ENCODE assay signal across 8 cellular contexts in genomic region chr11:118619444-118620205, GRCh38. TPM values are rescaled to one million over a fixed set of nuclear protein-coding genes. Genes with fewer than 3 reads are reported as not detected.
A peak's percentile ranks its signal among the peaks of the same experiment; 100 is the strongest.
DNase-seq lines count a peak whose midpoint lies in the region; TF ChIP-seq lines count a peak whose summit lies in the region.

No MANE protein-coding gene starts in this region.

- no peak overlapping the region for H4K8ac ChIP-seq in neuronal stem cell (ENCODE audit: low read depth, low read length)

- 21 to 28% methylated on average over 6 of the region's 6 CpGs for WGBS in esophagus squamous epithelium, 2 donors
- WGBS in neuronal stem cell (ENCODE audit: extremely low coverage in 2 of 2, insufficient read length in 2 of 2, insufficient replicate concordance in 1 of 2), 2 donors, result no CpG with 5 or more reads among the region's 6 CpGs

- no peak overlapping the region for H2BK120ac ChIP-seq in neuronal stem cell (ENCODE audit: low read depth, low read length)

- peak overlapping the region; percentile 51 for H2AFZ ChIP-seq in neuronal stem cell (ENCODE audit: low read length)

- DNase-seq in Caki2 (ENCODE audit: low read depth), result peak; percentile 92
- peak; percentile 98 for DNase-seq in RPMI7951 (ENCODE audit: low read depth)
- DNase-seq in esophagus squamous epithelium (lab: John Stamatoyannopoulos, UW), result no peak
- no peak for DNase-seq in neuronal stem cell (ENCODE audit: low spot score)
- no peak for DNase-seq in NCI-H82 (lab: John Stamatoyannopoulos, UW)
- no peak for DNase-seq in RPMI8226
- no peak for DNase-seq in stimulated activated naive CD4-positive, alpha-beta T cell treated with Interleukin-2 at 50 U/mL for 16 hours (lab: John Stamatoyannopoulos, UW)
- no peak for DNase-seq in activated CD8-positive, alpha-beta memory T cell treated with anti-CD3 and anti-CD28 coated beads, Interleukin-2, amount 50 U/mL, for 48 hours

- H3K79me1 ChIP-seq in neuronal stem cell (ENCODE audit: low read depth, low read length), result peaks cover 5% of the 10 kb centered on the region

- no peak overlapping the region for H3K14ac ChIP-seq in neuronal stem cell (ENCODE audit: low read length)

- H2BK5ac ChIP-seq in neuronal stem cell (ENCODE audit: low read length), result no peak overlapping the region

- in situ Hi-C loops in Caki2 (cut with HindIII; ENCODE audit: low pct_unique_long_range_greater_than_20kb, low sequenced_read_pairs), result no loop called here

- no peak overlapping the region for H3K18ac ChIP-seq in neuronal stem cell (ENCODE audit: low read length)

- H3K36me3 ChIP-seq in esophagus squamous epithelium, result peaks cover 0 to 32% (median 0%) of the 10 kb centered on the region in 3 donors
- H3K36me3 ChIP-seq in neuronal stem cell (replicated peaks in 1 of 2; ENCODE audit: control insufficient read depth in 2 of 2, insufficient read depth in 2 of 2, low read length in 2 of 2), result peaks cover 2 to 15% of the 10 kb centered on the region in 2 donors

- peaks cover 31 to 86% (median 66%) of the 10 kb centered on the region in 3 donors for H3K4me1 ChIP-seq in esophagus squamous epithelium
- H3K4me1 ChIP-seq in neuronal stem cell (ENCODE audit: control insufficient read depth in 2 of 2, insufficient read depth in 1 of 2, low read depth in 1 of 2, low read length in 2 of 2), result peaks cover 63 to 71% of the 10 kb centered on the region in 2 donors

- no peak overlapping the region for H2BK12ac ChIP-seq in neuronal stem cell (ENCODE audit: low read length)

- intact Hi-C loops in esophagus squamous epithelium (cut with DNase I), result no loop called here

- peak overlapping the region; percentile 66 to 88 (median 84) for H3K27ac ChIP-seq in esophagus squamous epithelium
- H3K27ac ChIP-seq in neuronal stem cell (replicated peaks; ENCODE audit: low read length), result peak overlapping the region; percentile 70

- no peak overlapping the region for H3K9ac ChIP-seq in neuronal stem cell (ENCODE audit: low read depth, low read length, poor library complexity)

- H3K27me3 ChIP-seq in esophagus squamous epithelium (peaks cover 0 to 14% (median 0%) of the 10 kb centered on the region in 4 donors), neuronal stem cell (ENCODE audit: control insufficient read depth in 3 of 3, insufficient read depth in 3 of 3, low read depth in 1 of 3, low read length in 3 of 3) (no peaks in the 10 kb centered on the region)

- no peak for TF ChIP-seq POLR2A in esophagus squamous epithelium (IDR thresholded peaks at IDR 0.05)

- no peak overlapping the region for H3K23ac ChIP-seq in neuronal stem cell (ENCODE audit: low read depth, low read length, poor library complexity)

- H2AK5ac ChIP-seq in neuronal stem cell (ENCODE audit: low read depth, low read length), result no peak overlapping the region

- no peak overlapping the region for H4K91ac ChIP-seq in neuronal stem cell (ENCODE audit: low read depth, low read length, poor library complexity)

- no peaks in the 10 kb centered on the region for H3K9me3 ChIP-seq in esophagus squamous epithelium
- H3K9me3 ChIP-seq in neuronal stem cell (replicated peaks in 1 of 2; ENCODE audit: control insufficient read depth in 2 of 2, insufficient read depth in 1 of 2, low read depth in 1 of 2, low read length in 2 of 2), result no peaks in the 10 kb centered on the region

- H2BK15ac ChIP-seq in neuronal stem cell (ENCODE audit: low read length), result no peak overlapping the region

- no peak overlapping the region for H3K4ac ChIP-seq in neuronal stem cell (ENCODE audit: low read length)

- H3K4me2 ChIP-seq in neuronal stem cell (ENCODE audit: insufficient read depth, low read length, poor library complexity, severe bottlenecking), result no peak overlapping the region

- TF ChIP-seq CTCF in esophagus squamous epithelium (IDR thresholded peaks at IDR 0.05), result no peak

- H3K4me3 ChIP-seq in esophagus squamous epithelium, result no peak overlapping the region
- H3K4me3 ChIP-seq in neuronal stem cell (ENCODE audit: low read length in 2 of 2), result peak overlapping the region in 1 of 2 donors; percentile 6

RNA-seq across cellular contexts. Expression of gene PHLDB1, which starts 12.2 kb away (rescaled TPM):
- total RNA-seq in Caki2 (2014; rRNA removed; shearing (Covaris generic); ENCODE audit: low replicate concordance), result 24.8 and 26.6 TPM in 2 replicates
- 45.1 and 50.9 TPM in 2 replicates for total RNA-seq in RPMI7951 (2014; rRNA removed; shearing (Covaris generic))
- total RNA-seq in esophagus squamous epithelium, result 10 to 100 TPM in 3 of 4 donors, 1 to 10 TPM in 1; 6.7 to 29.8 (median 21.2) TPM
- 68.9 TPM for polyA plus RNA-seq in neuronal stem cell (2013, experiment 1 of 2)
- polyA plus RNA-seq in neuronal stem cell (2013, experiment 2 of 2), result 69.2 TPM

RNA-seq across cellular contexts. Expression of gene ARCN1, which starts 47.4 kb away (rescaled TPM):
- total RNA-seq in Caki2 (2014; rRNA removed; shearing (Covaris generic); ENCODE audit: low replicate concordance), result 66.8 and 80.1 TPM in 2 replicates
- total RNA-seq in RPMI7951 (2014; rRNA removed; shearing (Covaris generic)), result 160 and 198 TPM in 2 replicates
- total RNA-seq in esophagus squamous epithelium, result 10 to 100 TPM; 67.8 to 81.6 (median 78.1) TPM
- 126 TPM for polyA plus RNA-seq in neuronal stem cell (2013, experiment 1 of 2)
- polyA plus RNA-seq in neuronal stem cell (2013, experiment 2 of 2), result 128 TPM

RNA-seq across cellular contexts. Expression of gene IFT46, which starts 53.9 kb away (rescaled TPM):
- 11.9 and 21.1 TPM in 2 replicates for total RNA-seq in Caki2 (2014; rRNA removed; shearing (Covaris generic); ENCODE audit: low replicate concordance)
- 55.3 and 57.9 TPM in 2 replicates for total RNA-seq in RPMI7951 (2014; rRNA removed; shearing (Covaris generic))
- 10 to 100 TPM; 13.2 to 25.2 (median 18.6) TPM for total RNA-seq in esophagus squamous epithelium
- 22.8 TPM for polyA plus RNA-seq in neuronal stem cell (2013, experiment 1 of 2)
- 22.9 TPM for polyA plus RNA-seq in neuronal stem cell (2013, experiment 2 of 2)

RNA-seq across cellular contexts. Expression of gene TREH, which starts 59.8 kb away (rescaled TPM):
- not detected in 2 replicates for total RNA-seq in Caki2 (2014; rRNA removed; shearing (Covaris generic); ENCODE audit: low replicate concordance)
- not detected in 2 replicates for total RNA-seq in RPMI7951 (2014; rRNA removed; shearing (Covaris generic))
- under 1 TPM in 2 of 4 donors, not detected in 2; 0.09 to 0.57 TPM for total RNA-seq in esophagus squamous epithelium
- polyA plus RNA-seq in neuronal stem cell (2013, experiment 1 of 2), result not detected
- polyA plus RNA-seq in neuronal stem cell (2013, experiment 2 of 2), result not detected

Comparison
In these comparisons a context has a peak if more than half of its experiments do, and no peak if none do; other contexts are left out.
1. DNase-seq: peak in Caki2 (single experiment) and RPMI7951 (single experiment); none in esophagus squamous epithelium (single experiment), neuronal stem cell (single experiment), NCI-H82 (single experiment), RPMI8226 (single experiment), stimulated activated naive CD4-positive, alpha-beta T cell treated with Interleukin-2 at 50 U/mL for 16 hours (single experiment) and activated CD8-positive, alpha-beta memory T cell treated with anti-CD3 and anti-CD28 coated beads, Interleukin-2, amount 50 U/mL, for 48 hours (single experiment).